ENCODE assay signal across 12 cellular contexts in the genomic region with DNA sequence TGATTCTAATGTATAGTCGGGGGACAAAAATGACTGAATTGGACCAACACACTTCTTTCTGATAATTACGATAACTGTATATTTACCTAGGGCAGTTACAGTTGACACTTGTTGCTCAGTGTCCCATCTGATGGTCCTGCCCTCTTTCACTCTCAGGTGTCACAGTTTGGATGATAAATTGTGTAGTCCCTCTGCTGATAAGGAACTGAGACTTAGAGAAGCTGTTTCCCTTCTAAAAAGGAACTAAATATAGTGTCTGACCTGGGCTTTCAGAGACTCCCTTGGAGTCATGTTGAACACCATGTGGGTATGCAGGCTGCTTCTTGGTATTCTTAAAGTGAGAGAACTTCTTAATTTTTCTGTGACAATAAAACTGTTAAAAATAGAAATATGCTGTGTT. TPM values are rescaled to one million over a fixed set of nuclear protein-coding genes. Genes with fewer than 3 reads are reported as not detected.
A peak's percentile ranks its signal among the peaks of the same experiment; 100 is the strongest.
DNase-seq lines count a peak whose midpoint lies in the region; ATAC-seq, FAIRE-seq and TF ChIP-seq lines count a peak whose summit lies in the region.
"Had no signal": no experiment of that assay in that cellular context is flagged by ENCODE, and none has a peak within 500 bp of the region (broad histone marks: within the 10 kb centered on the region; RNA-seq: fewer than 3 reads in every experiment).

No MANE protein-coding gene starts in this region.

- no peak overlapping the region for H3K9ac ChIP-seq in GM12878 (ENCODE audit: control insufficient read depth, insufficient read depth, low read length)

- H3K27me3 ChIP-seq in GM12878 (replicated peaks in 1 of 2; ENCODE audit: control insufficient read depth in 2 of 2, insufficient read depth in 2 of 2, low read length in 1 of 2) = no peaks in the 10 kb centered on the region
- H3K27me3 ChIP-seq in SJCRH30 = no peaks in the 10 kb centered on the region

- peaks cover 9% of the 10 kb centered on the region; the same call in 1 of the 2 replicates for H3K4me1 ChIP-seq in GM12878 (ENCODE audit: control insufficient read depth, insufficient read depth, low read length)
- no peaks in the 10 kb centered on the region for H3K4me1 ChIP-seq in SJCRH30

- H3K27ac ChIP-seq in GM12878 (ENCODE audit: control insufficient read depth, insufficient read depth) (peak overlapping the region; percentile 27; the same call in 1 of the 2 replicates), SJCRH30 (no peak overlapping the region)

- intact Hi-C loops in GM12878 (cut with micrococcal nuclease; ENCODE audit: unreplicated experiment) = no loop called here

- H3K4me2 ChIP-seq in GM12878 (ENCODE audit: control insufficient read depth, insufficient read depth) = peak overlapping the region; percentile 40

- no peak for TF ChIP-seq RAD21 in GM12878 (IDR thresholded peaks at IDR 0.05; ENCODE audit: insufficient read depth, low read depth, low read length)

- peak; percentile 84 for FAIRE-seq in GM12878 (lab: Jason Lieb, UNC)

- no peak overlapping the region for H3K4me3 ChIP-seq in GM12878
- H3K4me3 ChIP-seq in SJCRH30 = no peak overlapping the region

- TF ChIP-seq EP300 in GM12878 (IDR thresholded peaks at IDR 0.05; ENCODE audit: borderline replicate concordance in 1 of 2, control insufficient read depth in 1 of 2, low read depth in 2 of 2, low read length in 2 of 2) = peak; percentile 85 to 94

- 52% methylated on average over 2 of the region's 2 CpGs for WGBS in GM12878 (ENCODE audit: insufficient coverage, insufficient replicate concordance, low lambda C conversion rate, missing lambda C conversion rate)

- peaks cover 4% of the 10 kb centered on the region for H3K79me2 ChIP-seq in GM12878 (ENCODE audit: control insufficient read depth, insufficient read depth, low read length)

- no peaks in the 10 kb centered on the region for H3K36me3 ChIP-seq in GM12878 (ENCODE audit: control insufficient read depth in 2 of 2, insufficient read depth in 2 of 2, low read length in 1 of 2)
- H3K36me3 ChIP-seq in SJCRH30 = no peaks in the 10 kb centered on the region

- RAD21 ChIA-PET in GM12878 (lab: Charles Lee; ENCODE audit: unreplicated experiment) = interaction anchor here (1.0 kb wide), 1 partner anchor 686 kb away, joined by 3 read pairs; no protein-coding TSS in a partner anchor

- CTCF ChIA-PET in GM12878 (lab: Yijun Ruan, JAX) = interaction anchor here (1.2 kb wide), 2 partner anchors 8 to 11 kb away, joined by 3 to 4 read pairs; no protein-coding TSS in a partner anchor

- SMC1A ChIA-PET in GM12878 (lab: Charles Lee; ENCODE audit: uncharacterized antibody, unreplicated experiment) = interaction anchor here (1.2 to 1.3 kb wide), 2 partner anchors 8 to 18 kb away, joined by 3 to 4 read pairs; no protein-coding TSS in a partner anchor

- ATAC-seq in GM19023 (IDR thresholded peaks at IDR 0.05; ENCODE audit: unreplicated experiment) (peak; percentile 89), GM21723 (IDR thresholded peaks at IDR 0.05; ENCODE audit: unreplicated experiment) (peak; percentile 97), HG03139 (IDR thresholded peaks at IDR 0.05; ENCODE audit: unreplicated experiment) (peak; percentile 87), GM12878 (peak; percentile 97)
- ATAC-seq: Right ventricle myocardium inferior; stimulated activated effector memory CD8-positive, alpha-beta T cell treated with anti-CD3 and anti-CD28 coated beads, Interleukin-12 subunit alpha, Interleukin-12 subunit beta, amount 100 ng/mL, for 72 hours had no signal

- BruUV-seq in GM12878 (replicated peaks; lab: Mats Ljungman, UMichigan) = no TSS peak

- H2AFZ ChIP-seq in GM12878 (ENCODE audit: control insufficient read depth, low read depth, low read length) = no peak overlapping the region

- in situ Hi-C loops in GM12878 (cut with MboI) = no loop called here

- H3K9me3 ChIP-seq in GM12878 (replicated peaks; ENCODE audit: control insufficient read depth, insufficient read depth, low read length) = no peaks in the 10 kb centered on the region; the same call in 2 of the 3 replicates
- no peaks in the 10 kb centered on the region for H3K9me3 ChIP-seq in SJCRH30 (replicated peaks)

- DNase-seq in GM12878 (ENCODE audit: low read depth, low spot score) (peak; percentile 80), activated gamma-delta T cell (lab: John Stamatoyannopoulos, UW) (no peak), HK-2 (ENCODE audit: unreplicated experiment) (no peak), NCI-H1048 (lab: John Stamatoyannopoulos, UW) (no peak), SJCRH30 (no peak)
- DNase-seq: caudate nucleus; CD8-positive, alpha-beta memory T cell had no signal

- POLR2A ChIA-PET in GM12878 (lab: Charles Lee) = interaction anchor here (0.6 kb wide), 1 partner anchor 37 kb away, joined by 3 read pairs; no protein-coding TSS in a partner anchor

- TF ChIP-seq POLR2A in GM12878 (IDR thresholded peaks at IDR 0.05; ENCODE audit: low read depth, low read length) = no peak

- TF ChIP-seq CTCF in GM12878 (IDR thresholded peaks at IDR 0.05 in 2 of 3, conservative IDR thresholded peaks at IDR 0.05 in 1 of 3; ENCODE audit: control insufficient read depth in 2 of 3, extremely low read depth in 1 of 3, insufficient read depth in 1 of 3, low read depth in 3 of 3, low read length in 3 of 3) = no peak

- H4K20me1 ChIP-seq in GM12878 (ENCODE audit: control insufficient read depth, insufficient read depth) = no peaks in the 10 kb centered on the region

TF ChIP-seq in GM12878, 131 proteins besides CTCF, POLR2A, EP300 and RAD21 (continues in another document):
- TF ChIP-seq STAT3 (IDR thresholded peaks at IDR 0.05; ENCODE audit: low read depth, low read length) (0 out of 2 replicates have a peak, but pooled peaks have one; percentile 38), ATF7 (IDR thresholded peaks at IDR 0.05; ENCODE audit: low read depth) (peak; percentile 86), ZBED1 (IDR thresholded peaks at IDR 0.05; ENCODE audit: borderline replicate concordance) (peak; percentile 71; the same call in 1 of the 2 replicates), IKZF1 (conservative IDR thresholded peaks at IDR 0.05) (peak; percentile 90), JUND (IDR thresholded peaks at IDR 0.05; ENCODE audit: low read depth, low read length) (no peak), DPF2 (IDR thresholded peaks at IDR 0.05) (peak; percentile 88), YY1 (IDR thresholded peaks at IDR 0.05; ENCODE audit: low read depth, low read length) (0 out of 2 replicates have a peak, but pooled peaks have one; percentile 17), SP1 (IDR thresholded peaks at IDR 0.05; ENCODE audit: low read depth, low read length) (no peak), BCL11A (IDR thresholded peaks at IDR 0.05; ENCODE audit: low read depth, low read length) (peak; percentile 76), MTA2 (IDR thresholded peaks at IDR 0.05; ENCODE audit: low read depth) (peak; percentile 84), POU2F2 (IDR thresholded peaks at IDR 0.05; ENCODE audit: borderline replicate concordance, low read depth, low read length) (peak; percentile 16; the same call in 1 of the 3 replicates), RAD51 (IDR thresholded peaks at IDR 0.05) (peak; percentile 43; the same call in 1 of the 2 replicates)
- TF ChIP-seq, protein P1, sequence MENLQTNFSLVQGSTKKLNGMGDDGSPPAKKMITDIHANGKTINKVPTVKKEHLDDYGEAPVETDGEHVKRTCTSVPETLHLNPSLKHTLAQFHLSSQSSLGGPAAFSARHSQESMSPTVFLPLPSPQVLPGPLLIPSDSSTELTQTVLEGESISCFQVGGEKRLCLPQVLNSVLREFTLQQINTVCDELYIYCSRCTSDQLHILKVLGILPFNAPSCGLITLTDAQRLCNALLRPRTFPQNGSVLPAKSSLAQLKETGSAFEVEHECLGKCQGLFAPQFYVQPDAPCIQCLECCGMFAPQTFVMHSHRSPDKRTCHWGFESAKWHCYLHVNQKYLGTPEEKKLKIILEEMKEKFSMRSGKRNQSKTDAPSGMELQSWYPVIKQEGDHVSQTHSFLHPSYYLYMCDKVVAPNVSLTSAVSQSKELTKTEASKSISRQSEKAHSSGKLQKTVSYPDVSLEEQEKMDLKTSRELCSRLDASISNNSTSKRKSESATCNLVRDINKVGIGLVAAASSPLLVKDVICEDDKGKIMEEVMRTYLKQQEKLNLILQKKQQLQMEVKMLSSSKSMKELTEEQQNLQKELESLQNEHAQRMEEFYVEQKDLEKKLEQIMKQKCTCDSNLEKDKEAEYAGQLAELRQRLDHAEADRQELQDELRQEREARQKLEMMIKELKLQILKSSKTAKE (IDR thresholded peaks at IDR 0.05; ENCODE audit: low read depth, poor library complexity, severe bottlenecking) = peak; percentile 76
- TF ChIP-seq, protein P2, sequence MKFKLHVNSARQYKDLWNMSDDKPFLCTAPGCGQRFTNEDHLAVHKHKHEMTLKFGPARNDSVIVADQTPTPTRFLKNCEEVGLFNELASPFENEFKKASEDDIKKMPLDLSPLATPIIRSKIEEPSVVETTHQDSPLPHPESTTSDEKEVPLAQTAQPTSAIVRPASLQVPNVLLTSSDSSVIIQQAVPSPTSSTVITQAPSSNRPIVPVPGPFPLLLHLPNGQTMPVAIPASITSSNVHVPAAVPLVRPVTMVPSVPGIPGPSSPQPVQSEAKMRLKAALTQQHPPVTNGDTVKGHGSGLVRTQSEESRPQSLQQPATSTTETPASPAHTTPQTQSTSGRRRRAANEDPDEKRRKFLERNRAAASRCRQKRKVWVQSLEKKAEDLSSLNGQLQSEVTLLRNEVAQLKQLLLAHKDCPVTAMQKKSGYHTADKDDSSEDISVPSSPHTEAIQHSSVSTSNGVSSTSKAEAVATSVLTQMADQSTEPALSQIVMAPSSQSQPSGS (IDR thresholded peaks at IDR 0.05; ENCODE audit: low read length) = peak; percentile 62; the same call in 1 of the 2 replicates

RNA-seq across cellular contexts. Expression of a gene that starts 23.7 kb away (rescaled TPM):
- total RNA-seq in GM12878 (2013; cell fraction: nucleolus; rRNA removed) = 5.4 and 5.8 TPM in 2 replicates
- 24.0 and 34.6 TPM in 2 replicates for total RNA-seq in GM12878 (2014; rRNA removed)
- 16.9 and 20.2 TPM in 2 replicates for total RNA-seq in GM12878 (2014; rRNA removed; fragmentation: Illumina TruSeq; extraction: Trizol)
- total RNA-seq in GM12878 (2021) = 21.1 and 24.0 TPM in 2 replicates
- 11.5 TPM for polyA plus RNA-seq in GM12878 (2011; ENCODE audit: low read depth)
- polyA plus RNA-seq in GM12878 (2011; rRNA removed) = 14.9 and 18.0 TPM in 2 replicates
- 23.6 and 32.1 TPM in 2 replicates for polyA plus RNA-seq in GM12878 (2011; cell fraction: cytosol; rRNA removed)
- 12.9 and 13.8 TPM in 2 replicates for polyA plus RNA-seq in GM12878 (2011; cell fraction: nucleus; rRNA removed)
- 16.3 and 16.7 TPM in 2 replicates for polyA plus RNA-seq in GM12878 (2012)
- 35.0 and 38.5 TPM in 2 replicates for polyA plus RNA-seq in GM12878 (2014; fragmentation: Illumina TruSeq; extraction: Trizol)
- 10 to 100 TPM; 35.0 to 53.0 TPM for polyA plus RNA-seq in GM12878 (2014; fragmentation: Nextera tagmentation; extraction: Ambion mirVana)
- polyA plus RNA-seq in GM12878 (2014; rRNA removed) = 22.8 and 32.2 TPM in 2 replicates
- 10 to 100 TPM; 42.1 to 51.4 TPM for polyA plus RNA-seq in GM12878 (2016; fragmentation: Nextera tagmentation; extraction: Ambion mirVana)
- polyA minus RNA-seq in GM12878 (2011; rRNA and poly(A)+ RNA removed) = 13.2 and 16.8 TPM in 2 replicates
- polyA minus RNA-seq in GM12878 (2011; cell fraction: cytosol; rRNA and poly(A)+ RNA removed) = 3.9 and 8.6 TPM in 2 replicates
- polyA minus RNA-seq in GM12878 (2011; cell fraction: nucleus; rRNA and poly(A)+ RNA removed) = 1.6 and 3.1 TPM in 2 replicates
- 0.18 TPM in 1 of 2 replicates, not detected in the other for total RNA-seq in SJCRH30 (2014; rRNA removed; shearing (Covaris generic))
